In genomic region chr7:18177815-18178660, GRCh38 we compare ENCODE assay signal across 8 cellular contexts.
DNase-seq lines count a peak whose midpoint lies in the region; ATAC-seq and TF ChIP-seq lines count a peak whose summit lies in the region.

No MANE protein-coding gene starts in this region.

- no peak for TF ChIP-seq CTCF in BE2C (IDR thresholded peaks at IDR 0.05; ENCODE audit: low read depth, low read length)
- no peak for TF ChIP-seq CTCF in foreskin fibroblast (IDR thresholded peaks at IDR 0.05; ENCODE audit: low read depth, low read length)

- ATAC-seq in HG02852 (IDR thresholded peaks at IDR 0.05; ENCODE audit: unreplicated experiment): peak; percentile 89

- no peaks in the 10 kb centered on the region for H3K4me1 ChIP-seq in BE2C

- no peaks in the 10 kb centered on the region for H3K9me3 ChIP-seq in BE2C

- no peaks in the 10 kb centered on the region for H3K36me3 ChIP-seq in BE2C

- no peaks in the 10 kb centered on the region for H3K27me3 ChIP-seq in BE2C

- DNase-seq in activated T-cell treated with anti-CD3 and anti-CD28 coated beads for 48 hours (ENCODE audit: low read depth) (peak; percentile 3), activated T-cell treated with anti-CD3 and anti-CD28 coated beads for 4 hours (no peak), NCI-H460 (ENCODE audit: extremely low read depth, low read depth) (peak; percentile 20), foreskin melanocyte (peak; percentile 34), NCI-H2029 treated with DMSO at 0.1 percent for 48 hours (lab: John Stamatoyannopoulos, UW) (no peak), BE2C (no peak), foreskin fibroblast (no peak)

- H3K4me3 ChIP-seq in BE2C (ENCODE audit: low read depth, low read length) (no peak overlapping the region), foreskin fibroblast (ENCODE audit: low read depth in 1 of 2, low read length in 2 of 2) (no peak overlapping the region)

Comparison
In these comparisons a context has a peak if more than half of its experiments do, and no peak if none do; other contexts are left out.
1. DNase-seq: peak in activated T-cell treated with anti-CD3 and anti-CD28 coated beads for 48 hours (single experiment), NCI-H460 (single experiment) and foreskin melanocyte (single experiment); none in activated T-cell treated with anti-CD3 and anti-CD28 coated beads for 4 hours (single experiment), NCI-H2029 treated with DMSO at 0.1 percent for 48 hours (single experiment), BE2C (single experiment) and foreskin fibroblast (0 of 2).